ENCODE assay signal across 18 cellular contexts in genomic region chr1:35001743-35002142, GRCh38. TPM values are rescaled to one million over a fixed set of nuclear protein-coding genes. Genes with fewer than 3 reads are reported as not detected.
DNase-seq lines count a peak whose midpoint lies in the region; ATAC-seq, FAIRE-seq and TF ChIP-seq lines count a peak whose summit lies in the region.
"Had no signal": no experiment of that assay in that cellular context is flagged by ENCODE, and none has a peak within 500 bp of the region (broad histone marks: within the 10 kb centered on the region; RNA-seq: fewer than 3 reads in every experiment).

No MANE protein-coding gene starts in this region.

- H3K56ac ChIP-seq in IMR-90 (ENCODE audit: extremely low read depth, insufficient read depth, low read length) = no peak overlapping the region

- H3K9me1 ChIP-seq in IMR-90 (ENCODE audit: insufficient read depth, low read length) = 0 out of 2 replicates have a peak, but pooled peaks cover 2% of the 10 kb centered on the region

- no peak overlapping the region for H2AK9ac ChIP-seq in IMR-90 (replicated peaks; ENCODE audit: low read depth, low read length, poor library complexity)

- intact Hi-C loops in IMR-90 (cut with micrococcal nuclease) = loop anchor here (10.0 kb wide), 1 partner anchor 183 kb away; no protein-coding TSS in a partner anchor

- peak; percentile 76 for ATAC-seq in IMR-90 (ENCODE audit: low read depth)
- ATAC-seq in HG03139 (IDR thresholded peaks at IDR 0.05; ENCODE audit: unreplicated experiment) = no peak
- ATAC-seq: A549, PC-3 had no signal

- H3K36me3 ChIP-seq in IMR-90 (ENCODE audit: control insufficient read depth, insufficient read depth, low read length) (peaks cover 17% of the 10 kb centered on the region), mesenchymal stem cell (ENCODE audit: control insufficient read depth in 1 of 2, insufficient read depth in 2 of 2, low read depth in 1 of 2, low read length in 2 of 2) (peaks cover 12 to 82% of the 10 kb centered on the region in 2 experiments), small intestine (ENCODE audit: control insufficient read depth in 2 of 2, insufficient read depth in 2 of 2, low read length in 2 of 2) (peaks cover 0 to 7% of the 10 kb centered on the region in 2 donors)

- H3K18ac ChIP-seq in IMR-90 (ENCODE audit: low read depth, low read length) = no peak overlapping the region
- H3K18ac ChIP-seq in mesenchymal stem cell (ENCODE audit: low read depth in 1 of 2, low read length in 2 of 2) = no peak overlapping the region

- TF ChIP-seq CTCF in AG10803 (conservative IDR thresholded peaks at IDR 0.05; ENCODE audit: low read length) (no peak), IMR-90 (conservative IDR thresholded peaks at IDR 0.05; ENCODE audit: low read depth, low read length) (no peak), chondrocyte (IDR thresholded peaks at IDR 0.05) (no peak)

- H3K4ac ChIP-seq in IMR-90 (ENCODE audit: low read depth, low read length) (no peak overlapping the region), mesenchymal stem cell (ENCODE audit: low read depth in 1 of 2, low read length in 2 of 2) (no peak overlapping the region)

- H3K27ac Mint-ChIP-seq in chondrocyte (ENCODE audit: unreplicated experiment) = peak overlapping the region; percentile 68
- H3K27ac Mint-ChIP-seq: H9 had no signal

- H3K4me2 ChIP-seq in IMR-90 (ENCODE audit: low read depth, low read length) (no peak overlapping the region), mesenchymal stem cell (ENCODE audit: low read length, poor library complexity, severe bottlenecking) (no peak overlapping the region)
- H3K4me2 ChIP-seq: A549 had no signal

- H3K9ac ChIP-seq in IMR-90 (ENCODE audit: low read depth, low read length) (no peak overlapping the region), mesenchymal stem cell (ENCODE audit: low read length) (no peak overlapping the region)

- H2BK15ac ChIP-seq in IMR-90 (ENCODE audit: low read depth, low read length) = no peak overlapping the region
- no peak overlapping the region for H2BK15ac ChIP-seq in mesenchymal stem cell (ENCODE audit: low read depth, poor library complexity, severe bottlenecking)

- H3K27ac ChIP-seq in IMR-90 (ENCODE audit: insufficient read depth, low read length) (no peak overlapping the region), mesenchymal stem cell (ENCODE audit: low read length, poor library complexity, severe bottlenecking) (peak overlapping the region; percentile 14), small intestine (ENCODE audit: low read depth in 1 of 2, low read length in 1 of 2) (no peak overlapping the region)
- H3K27ac ChIP-seq: A549, RWPE1 had no signal

- TF ChIP-seq POLR2A in IMR-90 (IDR thresholded peaks at IDR 0.05; ENCODE audit: low read depth, low read length) = no peak

- peaks cover 18% of the 10 kb centered on the region for H3K4me1 Mint-ChIP-seq in chondrocyte (ENCODE audit: low read depth)
- H3K4me1 Mint-ChIP-seq: H9 had no signal

- no peak overlapping the region for H2BK12ac ChIP-seq in mesenchymal stem cell (ENCODE audit: low read length in 2 of 2)

- H3K9me3 ChIP-seq in IMR-90 (ENCODE audit: control insufficient read depth, insufficient read depth, low read length) (no peaks in the 10 kb centered on the region), mesenchymal stem cell (ENCODE audit: control insufficient read depth, low read length) (no peaks in the 10 kb centered on the region), small intestine (ENCODE audit: control insufficient read depth, low read depth) (no peaks in the 10 kb centered on the region)
- H3K9me3 ChIP-seq: A549 had no signal

- no peak for TF ChIP-seq RAD21 in IMR-90 (IDR thresholded peaks at IDR 0.05; ENCODE audit: low read length)

- H2BK120ac ChIP-seq in IMR-90 (ENCODE audit: low read depth, low read length) (no peak overlapping the region), mesenchymal stem cell (ENCODE audit: low read depth, low read length) (no peak overlapping the region)

- peaks cover 17% of the 10 kb centered on the region for H3K36me3 Mint-ChIP-seq in chondrocyte (ENCODE audit: low read depth)

- H2BK5ac ChIP-seq in IMR-90 (ENCODE audit: low read depth, low read length, poor library complexity, severe bottlenecking) = no peak overlapping the region
- H2BK5ac ChIP-seq in mesenchymal stem cell (ENCODE audit: low read depth, low read length, poor library complexity, severe bottlenecking) = no peak overlapping the region

- peak; percentile 61 for DNase-seq in AG10803 (ENCODE audit: low read depth)
- DNase-seq in IMR-90 = peak; percentile 20
- no peak for DNase-seq in chondrocyte (ENCODE audit: low spot score)
- DNase-seq in mesenchymal stem cell = no peak
- DNase-seq in NCI-H774 (lab: John Stamatoyannopoulos, UW) = no peak
- DNase-seq in small intestine = no peak
- DNase-seq: COR-L47, EL, H9, MV-4-11, NCI-H1436, NCI-H2081, NCI-H748 treated with DMSO at 0.1 percent for 48 hours, PC-3 had no signal

- H3K79me1 ChIP-seq in IMR-90 (ENCODE audit: low read depth in 1 of 2, low read length in 2 of 2) (no peaks in the 10 kb centered on the region), mesenchymal stem cell (replicated peaks; ENCODE audit: low read length, poor library complexity, severe bottlenecking) (peaks cover 6% of the 10 kb centered on the region)

- BruUV-seq in IMR-90 (replicated peaks; lab: Mats Ljungman, UMichigan) = no TSS peak

- H3K4me1 ChIP-seq in IMR-90 (ENCODE audit: control insufficient read depth, insufficient read depth, low read length) (no peaks in the 10 kb centered on the region), mesenchymal stem cell (ENCODE audit: control insufficient read depth, insufficient read depth, low read depth, low read length) (no peaks in the 10 kb centered on the region), small intestine (ENCODE audit: control insufficient read depth in 2 of 2, insufficient read depth in 1 of 2, low read depth in 1 of 2, low read length in 1 of 2) (no peaks in the 10 kb centered on the region)
- H3K4me1 ChIP-seq: A549 had no signal

- H4K5ac ChIP-seq in IMR-90 (ENCODE audit: low read depth, low read length) = no peak overlapping the region

- H3K23ac ChIP-seq in IMR-90 (ENCODE audit: low read depth, low read length) (no peak overlapping the region), mesenchymal stem cell (ENCODE audit: low read length in 2 of 2) (no peak overlapping the region)

- H3K27me3 ChIP-seq in IMR-90 (ENCODE audit: control insufficient read depth, insufficient read depth, low read length) = no peaks in the 10 kb centered on the region
- H3K27me3 ChIP-seq in mesenchymal stem cell (ENCODE audit: control insufficient read depth in 1 of 2, insufficient read depth in 1 of 2, low read length in 2 of 2) = no peaks in the 10 kb centered on the region
- no peaks in the 10 kb centered on the region for H3K27me3 ChIP-seq in small intestine (ENCODE audit: control insufficient read depth in 2 of 2, insufficient read depth in 2 of 2, low read length in 2 of 2)

- H2AFZ ChIP-seq in IMR-90 (replicated peaks; ENCODE audit: low read length, poor library complexity) (no peak overlapping the region), mesenchymal stem cell (ENCODE audit: low read depth, low read length) (no peak overlapping the region)

- WGBS in IMR-90 (ENCODE audit: extremely low coverage in 2 of 2, insufficient read length in 1 of 2), 2 experiments = 0% methylated on average over 1 of the region's 3 CpGs; no CpG with 5 or more reads in 1 of the 2 experiments
- 85% methylated on average over 2 of the region's 3 CpGs for WGBS in mesenchymal stem cell
- 87 to 93% (median 93%) methylated on average over 3 of the region's 3 CpGs for WGBS in small intestine, 3 donors

- H3K4me3 ChIP-seq in AG10803 (ENCODE audit: low read length) (no peak overlapping the region), IMR-90 (ENCODE audit: insufficient read depth, low read depth, low read length) (no peak overlapping the region), mesenchymal stem cell (ENCODE audit: insufficient read depth in 1 of 2, low read depth in 1 of 2, low read length in 2 of 2) (no peak overlapping the region), small intestine (ENCODE audit: low read depth in 1 of 2, low read length in 2 of 2) (no peak overlapping the region)
- H3K4me3 ChIP-seq: A549 had no signal

- no peak overlapping the region for H3K4me3 Mint-ChIP-seq in chondrocyte (ENCODE audit: unreplicated experiment)
- H3K4me3 Mint-ChIP-seq: H9 had no signal

- H2AK5ac ChIP-seq in IMR-90 (ENCODE audit: low read depth, low read length) (no peak overlapping the region), mesenchymal stem cell (ENCODE audit: low read length, severe bottlenecking) (no peak overlapping the region)

- POLR2A ChIA-PET in IMR-90 (lab: Charles Lee; ENCODE audit: unreplicated experiment) = no interaction called here

- no peaks in the 10 kb centered on the region for H3K27me3 Mint-ChIP-seq in chondrocyte (ENCODE audit: low read depth)

- in situ Hi-C loops in IMR-90 (cut with MboI; ENCODE audit: low sequenced_read_pairs) = no loop called here

- H4K8ac ChIP-seq in IMR-90 (ENCODE audit: low read depth in 2 of 2, low read length in 2 of 2) = no peak overlapping the region
- no peak overlapping the region for H4K8ac ChIP-seq in mesenchymal stem cell (ENCODE audit: low read length)

- dilution Hi-C loops in IMR-90 (cut with HindIII; ENCODE audit: low sequenced_read_pairs, unreplicated experiment) = no loop called here

- FAIRE-seq in small intestine (lab: Jason Lieb, UNC) = no peak
- FAIRE-seq: A549, GM19239 had no signal

- H4K91ac ChIP-seq in IMR-90 (ENCODE audit: insufficient read depth, low read depth, low read length) = no peak overlapping the region
- H4K91ac ChIP-seq in mesenchymal stem cell (ENCODE audit: low read length) = no peak overlapping the region

- CTCF ChIA-PET in IMR-90 (lab: Yijun Ruan, JAX) = no interaction called here

- H3K14ac ChIP-seq in IMR-90 (replicated peaks; ENCODE audit: low read depth, low read length) (no peak overlapping the region), mesenchymal stem cell (ENCODE audit: low read length in 2 of 2) (no peak overlapping the region)

- no peak overlapping the region for H2BK20ac ChIP-seq in IMR-90 (ENCODE audit: low read depth, low read length)

- no peaks in the 10 kb centered on the region for H4K20me1 ChIP-seq in IMR-90 (ENCODE audit: insufficient read depth, low read length)

- no peaks in the 10 kb centered on the region for H3K9me3 Mint-ChIP-seq in chondrocyte (ENCODE audit: low read depth)
- H3K9me3 Mint-ChIP-seq: H9 had no signal

RNA-seq across cellular contexts. Expression of gene TMEM35B, which starts 16.6 kb away (rescaled TPM):
- total RNA-seq in IMR-90 (2012; rRNA removed) (19.7 and 20.0 TPM in 2 replicates), chondrocyte (16.2 to 19.1 TPM (median 17.7 TPM) in 3 replicates)
- polyA plus RNA-seq in IMR-90 (2012; rRNA removed) (20.4 and 22.4 TPM in 2 replicates), small intestine (10 to 100 TPM in 2 of 3 donors, 1 to 10 TPM in 1; 5.6 to 41.4 (median 14.6) TPM)
- 25.5 and 34.7 TPM in 2 replicates for polyA plus RNA-seq in IMR-90 (2012; cell fraction: cytosol; rRNA removed)
- 7.4 and 8.0 TPM in 2 replicates for polyA plus RNA-seq in IMR-90 (2012; cell fraction: nucleus; rRNA removed; ENCODE audit: low replicate concordance)
- polyA plus RNA-seq in mesenchymal stem cell (2013, experiment 1 of 2) = 31.1 TPM
- polyA plus RNA-seq in mesenchymal stem cell (2013, experiment 2 of 2) = 35.9 TPM

RNA-seq across cellular contexts. Expression of gene ZMYM6, which starts 30.0 kb away (rescaled TPM):
- 5.7 and 9.7 TPM in 2 replicates for total RNA-seq in IMR-90 (2012; rRNA removed)
- polyA plus RNA-seq in IMR-90 (2012; rRNA removed) = 7.2 and 7.7 TPM in 2 replicates
- 0.54 and 0.76 TPM in 2 replicates for polyA plus RNA-seq in IMR-90 (2012; cell fraction: cytosol; rRNA removed)
- 10.2 and 30.9 TPM in 2 replicates for polyA plus RNA-seq in IMR-90 (2012; cell fraction: nucleus; rRNA removed; ENCODE audit: low replicate concordance)
- 18.8 to 24.8 TPM (median 22.8 TPM) in 3 replicates for total RNA-seq in chondrocyte
- 14.8 TPM for polyA plus RNA-seq in mesenchymal stem cell (2013, experiment 1 of 2)
- polyA plus RNA-seq in mesenchymal stem cell (2013, experiment 2 of 2) = 14.3 TPM
- polyA plus RNA-seq in small intestine = 10 to 100 TPM in 1 of 3 donors, 1 to 10 TPM in 2; 6.6 to 10.7 (median 9.2) TPM

Comparison
In these comparisons a context has a peak if more than half of its experiments do, and no peak if none do; other contexts are left out.
1. DNase-seq: peak in AG10803 (single experiment) and IMR-90 (single experiment); none in chondrocyte (single experiment), mesenchymal stem cell (single experiment), NCI-H774 (single experiment) and small intestine (single experiment).